In genomic region chr17:42016411-42016831, GRCh38 we compare ENCODE assay signal across 8 cellular contexts. TPM values are rescaled to one million over a fixed set of nuclear protein-coding genes. Genes with fewer than 3 reads are reported as not detected.
A peak's percentile ranks its signal among the peaks of the same experiment; 100 is the strongest.
DNase-seq lines count a peak whose midpoint lies in the region; ATAC-seq and TF ChIP-seq lines count a peak whose summit lies in the region.

No MANE protein-coding gene starts in this region.

- dilution Hi-C loops in IMR-90 (cut with HindIII; ENCODE audit: low sequenced_read_pairs, unreplicated experiment): no loop called here

- H4K5ac ChIP-seq in IMR-90 (ENCODE audit: low read depth, low read length): peak overlapping the region; percentile 91

- in situ Hi-C loops in IMR-90 (cut with MboI; ENCODE audit: low sequenced_read_pairs): no loop called here

- H3K4ac ChIP-seq in IMR-90 (ENCODE audit: low read depth, low read length): peak overlapping the region; percentile 98

- H4K20me1 ChIP-seq in IMR-90 (ENCODE audit: insufficient read depth, low read length): peaks cover 30% of the 10 kb centered on the region

- H4K8ac ChIP-seq in IMR-90 (ENCODE audit: low read depth in 2 of 2, low read length in 2 of 2): peak overlapping the region; percentile 96 to 100

- H3K27ac ChIP-seq in C4-2B (peak overlapping the region; percentile 96), IMR-90 (ENCODE audit: insufficient read depth, low read length) (peak overlapping the region; percentile 94), iPS-20b (ENCODE audit: low read length) (peak overlapping the region; percentile 96)

- peaks cover 3% of the 10 kb centered on the region; the same call in 1 of the 2 replicates for H3K4me1 ChIP-seq in IMR-90 (ENCODE audit: control insufficient read depth, insufficient read depth, low read length)
- H3K4me1 ChIP-seq in iPS-20b (ENCODE audit: insufficient read depth, low read length): peaks cover 26% of the 10 kb centered on the region

- H3K9ac ChIP-seq in IMR-90 (ENCODE audit: low read depth, low read length) (peak overlapping the region; percentile 93), iPS-20b (ENCODE audit: low read depth, low read length) (peak overlapping the region; percentile 98)

- TF ChIP-seq RAD21 in IMR-90 (IDR thresholded peaks at IDR 0.05; ENCODE audit: low read length): no peak

- peak overlapping the region; percentile 88 for H3K56ac ChIP-seq in IMR-90 (ENCODE audit: extremely low read depth, insufficient read depth, low read length)

- TF ChIP-seq CTCF in C4-2B (conservative IDR thresholded peaks at IDR 0.05) (no peak), IMR-90 (conservative IDR thresholded peaks at IDR 0.05; ENCODE audit: low read depth, low read length) (no peak)

- peak overlapping the region; percentile 73; the same call in 1 of the 2 replicates for H2BK120ac ChIP-seq in IMR-90 (ENCODE audit: low read depth, low read length)

- BruUV-seq in IMR-90 (replicated peaks; lab: Mats Ljungman, UMichigan): no TSS peak

- H3K9me1 ChIP-seq in IMR-90 (ENCODE audit: insufficient read depth, low read length): peaks cover 8% of the 10 kb centered on the region

- peak overlapping the region; percentile 99 for H3K14ac ChIP-seq in IMR-90 (replicated peaks; ENCODE audit: low read depth, low read length)

- CTCF ChIA-PET in IMR-90 (lab: Yijun Ruan, JAX): no interaction called here

- peaks cover 9 to 63% of the 10 kb centered on the region in 2 experiments for H3K79me1 ChIP-seq in IMR-90 (ENCODE audit: low read depth in 1 of 2, low read length in 2 of 2)

- intact Hi-C loops in IMR-90 (cut with micrococcal nuclease) (loop anchor here (2.0 kb wide), 1 partner anchor 14 kb away; no protein-coding TSS in a partner anchor), posterior vena cava (cut with DNase I) (loop anchor here in 1 of 2 donors (5.0 kb wide), 1 partner anchor 1981 kb away; no protein-coding TSS in a partner anchor)

- H3K9me3 ChIP-seq in IMR-90 (ENCODE audit: control insufficient read depth, insufficient read depth, low read length) (no peaks in the 10 kb centered on the region), iPS-20b (ENCODE audit: insufficient read depth, low read depth, low read length) (no peaks in the 10 kb centered on the region)

- H3K36me3 ChIP-seq in IMR-90 (ENCODE audit: control insufficient read depth, insufficient read depth, low read length) (no peaks in the 10 kb centered on the region), iPS-20b (ENCODE audit: insufficient read depth, low read depth, low read length) (peaks cover 14% of the 10 kb centered on the region)

- peak overlapping the region; percentile 92 for H2AK5ac ChIP-seq in IMR-90 (ENCODE audit: low read depth, low read length)

- peak overlapping the region; percentile 99 for H3K27ac Mint-ChIP-seq in activated naive CD8-positive, alpha-beta T cell treated with anti-CD3 and anti-CD28 coated beads, Interleukin-2, amount 10 ng/mL, durations not matched to agents 7 days and 5 days
- H3K27ac Mint-ChIP-seq in stimulated activated memory B cell treated with anti-CD40 and anti-IgM and Interleukin-4, amounts not matched to agents 10 μg/mL and 1 μg/mL and 100 μg/mL, for 72 hours: peak overlapping the region; percentile 98

- peak overlapping the region; percentile 85 for H2BK5ac ChIP-seq in IMR-90 (ENCODE audit: low read depth, low read length, poor library complexity, severe bottlenecking)

- 0 out of 2 replicates have a peak overlapping the region, but pooled peaks have one; percentile 9 for H2BK20ac ChIP-seq in IMR-90 (ENCODE audit: low read depth, low read length)

- peak overlapping the region; percentile 96 for H3K4me3 Mint-ChIP-seq in activated naive CD8-positive, alpha-beta T cell treated with anti-CD3 and anti-CD28 coated beads, Interleukin-2, amount 10 ng/mL, durations not matched to agents 7 days and 5 days
- H3K4me3 Mint-ChIP-seq in stimulated activated memory B cell treated with anti-CD40 and anti-IgM and Interleukin-4, amounts not matched to agents 10 μg/mL and 1 μg/mL and 100 μg/mL, for 72 hours: peak overlapping the region; percentile 98

- peaks cover 8% of the 10 kb centered on the region for H3K36me3 Mint-ChIP-seq in activated naive CD8-positive, alpha-beta T cell treated with anti-CD3 and anti-CD28 coated beads, Interleukin-2, amount 10 ng/mL, durations not matched to agents 7 days and 5 days
- peaks cover 4% of the 10 kb centered on the region for H3K36me3 Mint-ChIP-seq in stimulated activated memory B cell treated with anti-CD40 and anti-IgM and Interleukin-4, amounts not matched to agents 10 μg/mL and 1 μg/mL and 100 μg/mL, for 72 hours

- no peak overlapping the region; the same call in 1 of the 2 replicates for H3K18ac ChIP-seq in IMR-90 (ENCODE audit: low read depth, low read length)

- POLR2A ChIA-PET in IMR-90 (lab: Charles Lee; ENCODE audit: unreplicated experiment): no interaction called here
- POLR2A ChIA-PET in activated naive CD8-positive, alpha-beta T cell treated with anti-CD3 and anti-CD28 coated beads, Interleukin-2, amount 10 ng/mL, durations not matched to agents 7 days and 5 days (lab: Charles Lee): interaction anchor here (1.1 to 6.9 kb wide), 12 partner anchors 9 to 1197 kb away, joined by 4 to 108 read pairs (median 4); partner anchors contain the start of genes ACLY, CNP, DHX58 and GHDC

- H2BK15ac ChIP-seq in IMR-90 (ENCODE audit: low read depth, low read length): peak overlapping the region; percentile 38; the same call in 1 of the 3 replicates

- 0% methylated on average over 2 of the region's 12 CpGs; no CpG with 5 or more reads in 1 of the 2 experiments for WGBS in IMR-90 (ENCODE audit: extremely low coverage in 2 of 2, insufficient read length in 1 of 2), 2 experiments

- peak overlapping the region; percentile 99 for H2AK9ac ChIP-seq in IMR-90 (replicated peaks; ENCODE audit: low read depth, low read length, poor library complexity)

- H3K27me3 Mint-ChIP-seq in activated naive CD8-positive, alpha-beta T cell treated with anti-CD3 and anti-CD28 coated beads, Interleukin-2, amount 10 ng/mL, durations not matched to agents 7 days and 5 days: no peaks in the 10 kb centered on the region
- H3K27me3 Mint-ChIP-seq in stimulated activated memory B cell treated with anti-CD40 and anti-IgM and Interleukin-4, amounts not matched to agents 10 μg/mL and 1 μg/mL and 100 μg/mL, for 72 hours: no peaks in the 10 kb centered on the region

- peak overlapping the region; percentile 97 for H2AFZ ChIP-seq in IMR-90 (replicated peaks; ENCODE audit: low read length, poor library complexity)

- H4K91ac ChIP-seq in IMR-90 (ENCODE audit: insufficient read depth, low read depth, low read length): peak overlapping the region; percentile 94

- peak overlapping the region; percentile 100 for H3K23ac ChIP-seq in IMR-90 (ENCODE audit: low read depth, low read length)

- no peaks in the 10 kb centered on the region for H3K27me3 ChIP-seq in IMR-90 (ENCODE audit: control insufficient read depth, insufficient read depth, low read length)
- H3K27me3 ChIP-seq in iPS-20b (ENCODE audit: insufficient read depth, low read length): no peaks in the 10 kb centered on the region

- peaks cover 2% of the 10 kb centered on the region for H3K9me3 Mint-ChIP-seq in activated naive CD8-positive, alpha-beta T cell treated with anti-CD3 and anti-CD28 coated beads, Interleukin-2, amount 10 ng/mL, durations not matched to agents 7 days and 5 days
- H3K9me3 Mint-ChIP-seq in stimulated activated memory B cell treated with anti-CD40 and anti-IgM and Interleukin-4, amounts not matched to agents 10 μg/mL and 1 μg/mL and 100 μg/mL, for 72 hours: no peaks in the 10 kb centered on the region

- ATAC-seq in IMR-90 (ENCODE audit: low read depth): no peak
- ATAC-seq in activated naive CD8-positive, alpha-beta T cell treated with anti-CD3 and anti-CD28 coated beads, Interleukin-2, amount 10 ng/mL, durations not matched to agents 7 days and 5 days (ENCODE audit: low read depth): no peak
- no peak for ATAC-seq in stimulated activated memory B cell treated with anti-CD40 and anti-IgM and Interleukin-4, amounts not matched to agents 10 μg/mL and 1 μg/mL and 100 μg/mL, for 72 hours

- DNase-seq in IMR-90 (peak; percentile 16), NK-92 (lab: John Stamatoyannopoulos, UW; ENCODE audit: unreplicated experiment) (no peak), posterior vena cava (ENCODE audit: low spot score) (no peak), GM19240 (ENCODE audit: insufficient read length, low spot score) (no peak)
- DNase-seq in activated naive CD8-positive, alpha-beta T cell treated with anti-CD3 and anti-CD28 coated beads, Interleukin-2, amount 10 ng/mL, durations not matched to agents 7 days and 5 days: no peak

- peaks cover 54% of the 10 kb centered on the region for H3K4me1 Mint-ChIP-seq in activated naive CD8-positive, alpha-beta T cell treated with anti-CD3 and anti-CD28 coated beads, Interleukin-2, amount 10 ng/mL, durations not matched to agents 7 days and 5 days
- H3K4me1 Mint-ChIP-seq in stimulated activated memory B cell treated with anti-CD40 and anti-IgM and Interleukin-4, amounts not matched to agents 10 μg/mL and 1 μg/mL and 100 μg/mL, for 72 hours: peaks cover 80% of the 10 kb centered on the region

- peak overlapping the region; percentile 94 for H3K4me2 ChIP-seq in IMR-90 (ENCODE audit: low read depth, low read length)

- peak overlapping the region; percentile 65 for H3K4me3 ChIP-seq in IMR-90 (ENCODE audit: insufficient read depth, low read depth, low read length)
- H3K4me3 ChIP-seq in iPS-20b (ENCODE audit: low read length): peak overlapping the region; percentile 91

- no peak for TF ChIP-seq POLR2A in IMR-90 (IDR thresholded peaks at IDR 0.05; ENCODE audit: low read depth, low read length)

RNA-seq across cellular contexts. Expression of gene DNAJC7, which starts 0.8 kb away (rescaled TPM):
- total RNA-seq in IMR-90 (2012; rRNA removed) (71.7 and 76.9 TPM in 2 replicates), posterior vena cava (10 to 100 TPM; 57.0 TPM)
- 42.3 and 49.3 TPM in 2 replicates for polyA plus RNA-seq in IMR-90 (2012; rRNA removed)
- 12.0 and 27.7 TPM in 2 replicates for polyA plus RNA-seq in IMR-90 (2012; cell fraction: cytosol; rRNA removed)
- 7.6 and 30.8 TPM in 2 replicates for polyA plus RNA-seq in IMR-90 (2012; cell fraction: nucleus; rRNA removed; ENCODE audit: low replicate concordance)
- total RNA-seq in activated naive CD8-positive, alpha-beta T cell treated with anti-CD3 and anti-CD28 coated beads, Interleukin-2, amount 10 ng/mL, durations not matched to agents 7 days and 5 days: 10 to 100 TPM; 86.7 to 93.7 TPM

RNA-seq across cellular contexts. Expression of gene NKIRAS2, which starts 3.5 kb away (rescaled TPM):
- total RNA-seq in IMR-90 (2012; rRNA removed) (20.8 and 25.6 TPM in 2 replicates), posterior vena cava (10 to 100 TPM; 28.3 TPM)
- 51.8 and 55.1 TPM in 2 replicates for polyA plus RNA-seq in IMR-90 (2012; rRNA removed)
- polyA plus RNA-seq in IMR-90 (2012; cell fraction: cytosol; rRNA removed): 41.4 and 62.6 TPM in 2 replicates
- 48.8 and 49.1 TPM in 2 replicates for polyA plus RNA-seq in IMR-90 (2012; cell fraction: nucleus; rRNA removed; ENCODE audit: low replicate concordance)
- total RNA-seq in activated naive CD8-positive, alpha-beta T cell treated with anti-CD3 and anti-CD28 coated beads, Interleukin-2, amount 10 ng/mL, durations not matched to agents 7 days and 5 days: 10 to 100 TPM; 19.8 to 27.2 TPM

RNA-seq across cellular contexts. Expression of gene C17orf113, which starts 34.0 kb away (rescaled TPM):
- total RNA-seq in IMR-90 (2012; rRNA removed): under 0.01 TPM in 1 of 2 replicates, not detected in the other
- 0.03 and 0.07 TPM in 2 replicates for polyA plus RNA-seq in IMR-90 (2012; rRNA removed)
- polyA plus RNA-seq in IMR-90 (2012; cell fraction: cytosol; rRNA removed): 0.06 and 0.10 TPM in 2 replicates
- 0.08 and 0.10 TPM in 2 replicates for polyA plus RNA-seq in IMR-90 (2012; cell fraction: nucleus; rRNA removed; ENCODE audit: low replicate concordance)
- total RNA-seq in activated naive CD8-positive, alpha-beta T cell treated with anti-CD3 and anti-CD28 coated beads, Interleukin-2, amount 10 ng/mL, durations not matched to agents 7 days and 5 days: under 1 TPM; 0.53 to 0.91 TPM
- under 1 TPM; 0.33 to 0.93 TPM for total RNA-seq in posterior vena cava

RNA-seq across cellular contexts. Expression of gene CNP, which starts 49.8 kb away (rescaled TPM):
- total RNA-seq in IMR-90 (2012; rRNA removed) (45.5 and 50.3 TPM in 2 replicates), posterior vena cava (10 to 100 TPM; 53.6 to 53.9 TPM)
- polyA plus RNA-seq in IMR-90 (2012; rRNA removed): 46.4 and 56.5 TPM in 2 replicates
- 41.3 and 45.2 TPM in 2 replicates for polyA plus RNA-seq in IMR-90 (2012; cell fraction: cytosol; rRNA removed)
- polyA plus RNA-seq in IMR-90 (2012; cell fraction: nucleus; rRNA removed; ENCODE audit: low replicate concordance): 22.1 and 29.8 TPM in 2 replicates
- 10 to 100 TPM; 75.8 to 83.0 TPM for total RNA-seq in activated naive CD8-positive, alpha-beta T cell treated with anti-CD3 and anti-CD28 coated beads, Interleukin-2, amount 10 ng/mL, durations not matched to agents 7 days and 5 days
